ENCODE assay signal across 31 cellular contexts in the genomic region with DNA sequence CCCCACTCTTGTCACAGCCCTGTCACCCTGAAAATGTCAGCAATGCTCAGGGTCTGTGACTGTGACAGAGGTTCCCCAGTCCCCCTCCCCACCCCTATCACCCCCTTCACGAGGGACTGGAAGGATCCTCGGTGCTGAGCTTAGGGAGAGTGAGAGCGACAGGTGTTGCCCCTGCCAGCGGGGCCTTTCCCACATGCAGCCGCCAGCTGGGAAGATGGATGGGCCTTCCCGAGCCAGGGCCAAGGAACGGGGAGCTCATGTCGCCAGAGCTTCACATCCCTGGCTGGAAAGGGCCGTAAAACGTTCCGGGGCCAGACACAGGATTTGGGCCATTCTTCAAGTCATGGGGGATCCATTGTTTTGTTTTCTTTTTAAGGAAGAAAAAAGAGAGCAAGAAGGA. TPM values are rescaled to one million over a fixed set of nuclear protein-coding genes. Genes with fewer than 3 reads are reported as not detected.
DNase-seq lines count a peak whose midpoint lies in the region; ATAC-seq and TF ChIP-seq lines count a peak whose summit lies in the region.
"Had no signal": no experiment of that assay in that cellular context is flagged by ENCODE, and none has a peak within 500 bp of the region (broad histone marks: within the 10 kb centered on the region; RNA-seq: fewer than 3 reads in every experiment).

No MANE protein-coding gene starts in this region.

- H3K14ac ChIP-seq in neuronal stem cell (ENCODE audit: low read length) = no peak overlapping the region

- DNase-seq in GM23338 (ENCODE audit: low spot score) (no peak), LHCN-M2 (ENCODE audit: low read depth) (peak; percentile 16), left kidney (ENCODE audit: low read depth, low spot score) (peak; percentile 72), neuronal stem cell (ENCODE audit: low spot score) (no peak), HEK293T (ENCODE audit: extremely low spot score) (no peak), CD1c-positive myeloid dendritic cell (ENCODE audit: extremely low spot score) (no peak), ACHN (no peak)
- DNase-seq: AML-193; CD4-positive, alpha-beta memory T cell; COR-L47; DMS79; EL; GF-D8; HFFc6; IMR-90; NCI-H1048; NCI-H1417; NCI-H1694; NCI-H2029 treated with DMSO at 0.1 percent for 48 hours; NCI-H2171; NCI-H226; NCI-H510A; NCI-H748 treated with DMSO at 0.1 percent for 48 hours; SHP77 treated with DMSO at 0.1 percent for 48 hours had no signal

- no peaks in the 10 kb centered on the region for H3K36me3 Mint-ChIP-seq in GM23338 (ENCODE audit: low read depth)
- H3K36me3 Mint-ChIP-seq: CD4-positive, alpha-beta memory T cell had no signal

- no peak overlapping the region for H3K9ac ChIP-seq in neuronal stem cell (ENCODE audit: low read depth, low read length, poor library complexity)
- H3K9ac ChIP-seq: BLaER1 treated with 17β-estradiol and CSF1 and Interleukin-3, amounts not matched to agents 10 nM and 100 nM; KMS-11 had no signal

- H3K4me2 ChIP-seq in GM23338 = no peak overlapping the region
- H3K4me2 ChIP-seq in neuronal stem cell (ENCODE audit: insufficient read depth, low read length, poor library complexity, severe bottlenecking) = no peak overlapping the region
- H3K4me2 ChIP-seq: BLaER1 treated with 17β-estradiol and CSF1 and Interleukin-3, amounts not matched to agents 10 nM and 100 nM; KMS-11 had no signal

- peak overlapping the region; percentile 59 for H2AK5ac ChIP-seq in neuronal stem cell (ENCODE audit: low read depth, low read length)

- H2BK120ac ChIP-seq in neuronal stem cell (ENCODE audit: low read depth, low read length) = no peak overlapping the region

- H3K4me3 ChIP-seq in GM23338 (no peak overlapping the region), neuronal stem cell (ENCODE audit: low read length in 2 of 2) (no peak overlapping the region)
- H3K4me3 ChIP-seq: BLaER1 treated with 17β-estradiol and CSF1 and Interleukin-3, amounts not matched to agents 10 nM and 100 nM; SK-N-MC had no signal

- no peak overlapping the region for H3K27ac ChIP-seq in GM23338 (ENCODE audit: low read depth)
- no peak overlapping the region for H3K27ac ChIP-seq in neuronal stem cell (replicated peaks; ENCODE audit: low read length)
- H3K27ac ChIP-seq: BLaER1 treated with 17β-estradiol and CSF1 and Interleukin-3, amounts not matched to agents 10 nM and 100 nM; KMS-11; SK-N-MC had no signal

- no peak overlapping the region for H3K4me3 Mint-ChIP-seq in GM23338
- H3K4me3 Mint-ChIP-seq: CD4-positive, alpha-beta memory T cell; HFFc6 had no signal

- peaks cover 3% of the 10 kb centered on the region; the same call in 1 of the 3 replicates for H3K4me1 Mint-ChIP-seq in GM23338
- H3K4me1 Mint-ChIP-seq: CD4-positive, alpha-beta memory T cell had no signal

- peak overlapping the region; percentile 71 for H3K18ac ChIP-seq in neuronal stem cell (ENCODE audit: low read length)

- H4K8ac ChIP-seq in neuronal stem cell (ENCODE audit: low read depth, low read length) = no peak overlapping the region

- no peaks in the 10 kb centered on the region for H3K79me1 ChIP-seq in neuronal stem cell (ENCODE audit: low read depth, low read length)

- H4K91ac ChIP-seq in neuronal stem cell (ENCODE audit: low read depth, low read length, poor library complexity) = no peak overlapping the region

- H2BK15ac ChIP-seq in neuronal stem cell (ENCODE audit: low read length) = no peak overlapping the region

- TF ChIP-seq CTCF in GM23338 (conservative IDR thresholded peaks at IDR 0.05; ENCODE audit: low read depth in 2 of 2) = no peak

- no peaks in the 10 kb centered on the region for H3K9me3 ChIP-seq in neuronal stem cell (replicated peaks in 1 of 2; ENCODE audit: control insufficient read depth in 2 of 2, insufficient read depth in 1 of 2, low read depth in 1 of 2, low read length in 2 of 2)

- WGBS in neuronal stem cell (ENCODE audit: extremely low coverage in 2 of 2, insufficient read length in 2 of 2, insufficient replicate concordance in 1 of 2), 2 donors = no CpG with 5 or more reads among the region's 11 CpGs

- H3K27me3 Mint-ChIP-seq in GM23338 (ENCODE audit: insufficient read depth, low read depth, poor library complexity) = peaks cover 7% of the 10 kb centered on the region

- H2BK12ac ChIP-seq in neuronal stem cell (ENCODE audit: low read length) = no peak overlapping the region

- no peaks in the 10 kb centered on the region for H3F3A ChIP-seq in GM23338 (replicated peaks; ENCODE audit: low read depth)

- H3K36me3 ChIP-seq in GM23338 (ENCODE audit: insufficient read depth) (no peaks in the 10 kb centered on the region), neuronal stem cell (replicated peaks in 1 of 2; ENCODE audit: control insufficient read depth in 2 of 2, insufficient read depth in 2 of 2, low read length in 2 of 2) (no peaks in the 10 kb centered on the region)
- H3K36me3 ChIP-seq: BLaER1 treated with 17β-estradiol and CSF1 and Interleukin-3, amounts not matched to agents 10 nM and 100 nM had no signal

- H3K4ac ChIP-seq in neuronal stem cell (ENCODE audit: low read length) = no peak overlapping the region

- no peak overlapping the region for H3K23ac ChIP-seq in neuronal stem cell (ENCODE audit: low read depth, low read length, poor library complexity)

- H3K27ac Mint-ChIP-seq in GM23338 = no peak overlapping the region
- H3K27ac Mint-ChIP-seq: CD4-positive, alpha-beta memory T cell; HFFc6 had no signal

- no peaks in the 10 kb centered on the region for H4K20me1 ChIP-seq in GM23338 (replicated peaks; ENCODE audit: insufficient read depth)
- H4K20me1 ChIP-seq: BLaER1 treated with 17β-estradiol and CSF1 and Interleukin-3, amounts not matched to agents 10 nM and 100 nM had no signal

- H3K27me3 ChIP-seq in GM23338 (ENCODE audit: insufficient read depth) (no peaks in the 10 kb centered on the region), neuronal stem cell (ENCODE audit: control insufficient read depth in 3 of 3, insufficient read depth in 3 of 3, low read depth in 1 of 3, low read length in 3 of 3) (peaks cover 0 to 19% (median 0%) of the 10 kb centered on the region in 3 experiments)
- H3K27me3 ChIP-seq: BLaER1 treated with 17β-estradiol and CSF1 and Interleukin-3, amounts not matched to agents 10 nM and 100 nM had no signal

- ATAC-seq in GM23338 (peak; percentile 28; the same call in 1 of the 3 replicates), HG03432 (IDR thresholded peaks at IDR 0.05; ENCODE audit: unreplicated experiment) (no peak)

- H2BK5ac ChIP-seq in neuronal stem cell (ENCODE audit: low read length) = no peak overlapping the region

- no peak overlapping the region for H2AFZ ChIP-seq in GM23338
- H2AFZ ChIP-seq in neuronal stem cell (ENCODE audit: low read length) = no peak overlapping the region

- H3K4me1 ChIP-seq in GM23338 (ENCODE audit: insufficient read depth) (no peaks in the 10 kb centered on the region), neuronal stem cell (ENCODE audit: control insufficient read depth in 2 of 2, insufficient read depth in 1 of 2, low read depth in 1 of 2, low read length in 2 of 2) (peaks cover 0 to 6% of the 10 kb centered on the region in 2 donors)

- H3K9me2 ChIP-seq in GM23338 (ENCODE audit: insufficient read depth) = 0 out of 2 replicates have a peak, but pooled peaks cover 3% of the 10 kb centered on the region

- no peaks in the 10 kb centered on the region for H3K79me2 ChIP-seq in GM23338 (replicated peaks; ENCODE audit: insufficient read depth)

- POLR2A ChIA-PET in HEK293T (lab: Yijun Ruan, JAX) = no interaction called here

- CTCF ChIA-PET in HEK293T (lab: Yijun Ruan, JAX) = interaction anchor here (0.5 kb wide), 1 partner anchor 244 kb away, joined by 5 read pairs; no protein-coding TSS in a partner anchor

- H3K9me3 Mint-ChIP-seq in GM23338 = no peaks in the 10 kb centered on the region
- H3K9me3 Mint-ChIP-seq: CD4-positive, alpha-beta memory T cell; HFFc6 had no signal

- in situ Hi-C loops in ACHN (cut with HindIII; ENCODE audit: low pct_ligation_motif_present, low pct_unique_long_range_greater_than_20kb, low sequenced_read_pairs) = no loop called here

TF ChIP-seq in GM23338, 12 proteins besides CTCF, POLR2A, EP300 and RAD21 (continues in another document):
- TF ChIP-seq STAT1 (IDR thresholded peaks at IDR 0.05; ENCODE audit: unreplicated experiment) (no peak), CREB1 (CRISPR knock-in tag; IDR thresholded peaks at IDR 0.05; ENCODE audit: low read depth) (no peak), EZH2 (IDR thresholded peaks at IDR 0.05; ENCODE audit: low read depth, unreplicated experiment) (no peak), POLR2AphosphoS5 (IDR thresholded peaks at IDR 0.05; ENCODE audit: low read depth) (no peak)

TF ChIP-seq in HEK293T, 16 proteins besides CTCF, POLR2A, EP300 and RAD21:
- TF ChIP-seq SUZ12 (IDR thresholded peaks at IDR 0.05) (no peak), FOXK2 (IDR thresholded peaks at IDR 0.05) (no peak), FOXA1 (IDR thresholded peaks at IDR 0.05) (no peak), TARDBP (IDR thresholded peaks at IDR 0.05) (no peak)

RNA-seq across cellular contexts. Expression of a gene that starts 54.3 kb away (rescaled TPM):
- not detected in 2 replicates for total RNA-seq in GM23338 (2014; rRNA removed; shearing (Covaris generic))
- not detected in 2 replicates for polyA plus RNA-seq in GM23338 (2016; fragmentation: Nextera tagmentation; extraction: Ambion mirVana)
- not detected in 2 replicates for total RNA-seq in LHCN-M2 (2014; rRNA removed)
- polyA plus RNA-seq in LHCN-M2 (2012) = not detected
- not detected for polyA plus RNA-seq in neuronal stem cell (2013, experiment 1 of 2)
- polyA plus RNA-seq in neuronal stem cell (2013, experiment 2 of 2) = not detected
- total RNA-seq: CD4-positive, alpha-beta memory T cell; H4; HFFc6; IMR-90; OCI-LY7; T-helper 1 cell treated with Interleukin-12 subunit alpha and Interleukin-12 subunit beta and Interleukin-4 antibody, amounts not matched to agents 30 ng/mL and 1 ng/mL, for 36 hours had no signal
- polyA plus RNA-seq: CD4-positive, alpha-beta memory T cell; IMR-90 had no signal

Comparison
In these comparisons a context has a peak if more than half of its experiments do, and no peak if none do; other contexts are left out.
1. DNase-seq: peak in LHCN-M2 (single experiment) and left kidney (single experiment); none in GM23338 (single experiment), neuronal stem cell (single experiment), HEK293T (single experiment), CD1c-positive myeloid dendritic cell (single experiment) and ACHN (single experiment).